Comparison of ENCODE assay signal across 16 cellular contexts in the genomic region with DNA sequence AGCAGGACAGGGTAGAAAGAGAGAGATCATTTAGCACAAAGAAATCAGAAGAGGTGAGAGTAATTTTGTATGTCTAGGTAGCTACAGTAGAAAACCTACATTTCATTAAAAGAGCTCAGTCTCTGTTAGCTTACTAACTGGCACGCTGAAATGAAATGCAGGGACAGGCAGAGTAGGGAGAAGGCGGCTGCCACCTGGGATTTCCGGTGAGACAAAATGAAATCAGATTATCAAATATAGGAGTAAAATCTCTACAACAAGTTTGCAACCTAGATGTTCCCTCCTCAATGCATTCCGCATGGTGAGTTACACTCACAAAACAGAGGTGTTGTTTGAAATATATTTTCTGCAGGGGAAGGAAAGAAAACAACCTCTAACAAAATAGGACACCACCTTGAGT. TPM values are rescaled to one million over a fixed set of nuclear protein-coding genes. Genes with fewer than 3 reads are reported as not detected.
DNase-seq lines count a peak whose midpoint lies in the region; ATAC-seq and TF ChIP-seq lines count a peak whose summit lies in the region.
"Had no signal": no experiment of that assay in that cellular context is flagged by ENCODE, and none has a peak within 500 bp of the region (broad histone marks: within the 10 kb centered on the region; RNA-seq: fewer than 3 reads in every experiment).

No MANE protein-coding gene starts in this region.

- peaks cover 5% of the 10 kb centered on the region for H3K4me1 ChIP-seq in CD8-positive, alpha-beta memory T cell (ENCODE audit: insufficient read depth, low read length)

- H3K36me3 ChIP-seq in CD8-positive, alpha-beta memory T cell (ENCODE audit: insufficient read depth, low read length) = peaks cover 20% of the 10 kb centered on the region
- H3K36me3 ChIP-seq in H7 (replicated peaks; ENCODE audit: control insufficient read depth, insufficient read depth, low read length) = peaks cover 7% of the 10 kb centered on the region

- no peak overlapping the region for H3K4me3 ChIP-seq in CD8-positive, alpha-beta memory T cell (ENCODE audit: low read length)
- H3K4me3 ChIP-seq in H7 (ENCODE audit: insufficient read depth, low read depth, low read length) = no peak overlapping the region
- H3K4me3 ChIP-seq: gastroesophageal sphincter, lower lobe of right lung, SK-N-MC had no signal

- TF ChIP-seq CTCF in WTC11 (IDR thresholded peaks at IDR 0.05) (no peak), natural killer cell (IDR thresholded peaks at IDR 0.05) (no peak)

- intact Hi-C loops in natural killer cell (cut with micrococcal nuclease) = no loop called here

- peaks cover 89% of the 10 kb centered on the region for H3K36me3 Mint-ChIP-seq in activated T-cell treated with anti-CD3 and anti-CD28 coated beads, Interleukin-2, amount 50 U/mL, for 24 hours (ENCODE audit: low read depth)
- H3K36me3 Mint-ChIP-seq in CD8-positive, alpha-beta memory T cell = peaks cover 4 to 85% (median 15%) of the 10 kb centered on the region in 3 donors
- H3K36me3 Mint-ChIP-seq in WTC11 (peaks cover 22% of the 10 kb centered on the region), natural killer cell (peaks cover 11% of the 10 kb centered on the region)

- POLR2A ChIA-PET in CD8-positive, alpha-beta memory T cell (lab: Charles Lee) = no interaction called here
- POLR2A ChIA-PET in WTC11 (lab: Charles Lee) = no interaction called here

- peak overlapping the region; percentile 76 for H3K27ac Mint-ChIP-seq in activated T-cell treated with anti-CD3 and anti-CD28 coated beads, Interleukin-2, amount 50 U/mL, for 24 hours
- peak overlapping the region in 6 of 8 donors; percentile 12 to 72 (median 60) for H3K27ac Mint-ChIP-seq in CD8-positive, alpha-beta memory T cell
- H3K27ac Mint-ChIP-seq in WTC11 (0 out of 2 replicates have a peak overlapping the region, but pooled peaks have one; percentile 36), natural killer cell (peak overlapping the region; percentile 6 to 37)

- H3K9me3 ChIP-seq in CD8-positive, alpha-beta memory T cell (ENCODE audit: low read length) = no peaks in the 10 kb centered on the region
- H3K9me3 ChIP-seq: gastroesophageal sphincter, lower lobe of right lung had no signal

- no peak for ATAC-seq in WTC11
- no peak for ATAC-seq in natural killer cell
- no peak for ATAC-seq in GM21423 (IDR thresholded peaks at IDR 0.05; ENCODE audit: unreplicated experiment)
- ATAC-seq: lower lobe of right lung had no signal

- no peak for DNase-seq in activated T-cell treated with anti-CD3 and anti-CD28 coated beads, Interleukin-2, amount 50 U/mL, for 24 hours
- no peak for DNase-seq in activated T-cell treated with anti-CD3 and anti-CD28 coated beads, Interleukin-2, amount 50 U/mL, for 1 hour
- DNase-seq in CD8-positive, alpha-beta memory T cell = no peak
- DNase-seq in WTC11 (ENCODE audit: low spot score) = no peak
- DNase-seq in natural killer cell = no peak
- DNase-seq in NCI-H1436 (lab: John Stamatoyannopoulos, UW) = no peak
- DNase-seq in H7 = no peak
- DNase-seq: ACHN, Calu3, HCEC 1CT, lower lobe of right lung, NCI-H187 treated with DMSO at 0.1 percent for 48 hours, NCI-H446 treated with DMSO at 0.1 percent for 48 hours had no signal

- H3K27me3 Mint-ChIP-seq in activated T-cell treated with anti-CD3 and anti-CD28 coated beads, Interleukin-2, amount 50 U/mL, for 24 hours = no peaks in the 10 kb centered on the region
- H3K27me3 Mint-ChIP-seq in CD8-positive, alpha-beta memory T cell = peaks cover 0 to 1% of the 10 kb centered on the region in 2 donors
- H3K27me3 Mint-ChIP-seq in WTC11 (ENCODE audit: low read depth) (no peaks in the 10 kb centered on the region), natural killer cell (ENCODE audit: low read depth in 2 of 2) (no peaks in the 10 kb centered on the region)

- H3K27me3 ChIP-seq in CD8-positive, alpha-beta memory T cell (ENCODE audit: insufficient read depth, low read length, poor library complexity, severe bottlenecking) = no peaks in the 10 kb centered on the region
- H3K27me3 ChIP-seq in H7 (ENCODE audit: control insufficient read depth, insufficient read depth, low read length) = no peaks in the 10 kb centered on the region
- H3K27me3 ChIP-seq: gastroesophageal sphincter had no signal

- peak overlapping the region; percentile 7 for H3K4me3 Mint-ChIP-seq in activated T-cell treated with anti-CD3 and anti-CD28 coated beads, Interleukin-2, amount 50 U/mL, for 24 hours
- peak overlapping the region in 6 of 7 donors; percentile 30 to 87 (median 44) for H3K4me3 Mint-ChIP-seq in CD8-positive, alpha-beta memory T cell
- H3K4me3 Mint-ChIP-seq in WTC11 = no peak overlapping the region
- no peak overlapping the region for H3K4me3 Mint-ChIP-seq in natural killer cell

- H3K27ac ChIP-seq in CD8-positive, alpha-beta memory T cell (ENCODE audit: low read depth, low read length) = no peak overlapping the region
- H3K27ac ChIP-seq: gastroesophageal sphincter, lower lobe of right lung, SK-N-MC had no signal

- H3K9me3 Mint-ChIP-seq in activated T-cell treated with anti-CD3 and anti-CD28 coated beads, Interleukin-2, amount 50 U/mL, for 24 hours = no peaks in the 10 kb centered on the region
- H3K9me3 Mint-ChIP-seq in CD8-positive, alpha-beta memory T cell = no peaks in the 10 kb centered on the region
- no peaks in the 10 kb centered on the region for H3K9me3 Mint-ChIP-seq in WTC11
- H3K9me3 Mint-ChIP-seq in natural killer cell = no peaks in the 10 kb centered on the region

- H3K4me1 Mint-ChIP-seq in activated T-cell treated with anti-CD3 and anti-CD28 coated beads, Interleukin-2, amount 50 U/mL, for 24 hours (ENCODE audit: low read depth) = peaks cover 76% of the 10 kb centered on the region
- peaks cover 50 to 88% (median 85%) of the 10 kb centered on the region in 3 donors for H3K4me1 Mint-ChIP-seq in CD8-positive, alpha-beta memory T cell
- H3K4me1 Mint-ChIP-seq in WTC11 (peaks cover 40% of the 10 kb centered on the region), natural killer cell (peaks cover 46 to 54% of the 10 kb centered on the region in 2 donors)

- CTCF ChIA-PET in CD8-positive, alpha-beta memory T cell (lab: Charles Lee) = interaction anchor here (1.2 to 2.2 kb wide), 3 partner anchors 18 to 77 kb away, joined by 3 to 7 read pairs (median 7); no protein-coding TSS in a partner anchor
- CTCF ChIA-PET in WTC11 (lab: Charles Lee) = interaction anchor here (0.7 to 0.9 kb wide), 2 partner anchors 83 to 151 kb away, joined by 3 read pairs; a partner anchor contains a TSS

TF ChIP-seq in WTC11, 78 proteins besides CTCF, POLR2A, EP300 and RAD21 (continues in another document):
- no peak for TF ChIP-seq ZNF232 (CRISPR knock-in tag; IDR thresholded peaks at IDR 0.05)
- TF ChIP-seq, protein P1, sequence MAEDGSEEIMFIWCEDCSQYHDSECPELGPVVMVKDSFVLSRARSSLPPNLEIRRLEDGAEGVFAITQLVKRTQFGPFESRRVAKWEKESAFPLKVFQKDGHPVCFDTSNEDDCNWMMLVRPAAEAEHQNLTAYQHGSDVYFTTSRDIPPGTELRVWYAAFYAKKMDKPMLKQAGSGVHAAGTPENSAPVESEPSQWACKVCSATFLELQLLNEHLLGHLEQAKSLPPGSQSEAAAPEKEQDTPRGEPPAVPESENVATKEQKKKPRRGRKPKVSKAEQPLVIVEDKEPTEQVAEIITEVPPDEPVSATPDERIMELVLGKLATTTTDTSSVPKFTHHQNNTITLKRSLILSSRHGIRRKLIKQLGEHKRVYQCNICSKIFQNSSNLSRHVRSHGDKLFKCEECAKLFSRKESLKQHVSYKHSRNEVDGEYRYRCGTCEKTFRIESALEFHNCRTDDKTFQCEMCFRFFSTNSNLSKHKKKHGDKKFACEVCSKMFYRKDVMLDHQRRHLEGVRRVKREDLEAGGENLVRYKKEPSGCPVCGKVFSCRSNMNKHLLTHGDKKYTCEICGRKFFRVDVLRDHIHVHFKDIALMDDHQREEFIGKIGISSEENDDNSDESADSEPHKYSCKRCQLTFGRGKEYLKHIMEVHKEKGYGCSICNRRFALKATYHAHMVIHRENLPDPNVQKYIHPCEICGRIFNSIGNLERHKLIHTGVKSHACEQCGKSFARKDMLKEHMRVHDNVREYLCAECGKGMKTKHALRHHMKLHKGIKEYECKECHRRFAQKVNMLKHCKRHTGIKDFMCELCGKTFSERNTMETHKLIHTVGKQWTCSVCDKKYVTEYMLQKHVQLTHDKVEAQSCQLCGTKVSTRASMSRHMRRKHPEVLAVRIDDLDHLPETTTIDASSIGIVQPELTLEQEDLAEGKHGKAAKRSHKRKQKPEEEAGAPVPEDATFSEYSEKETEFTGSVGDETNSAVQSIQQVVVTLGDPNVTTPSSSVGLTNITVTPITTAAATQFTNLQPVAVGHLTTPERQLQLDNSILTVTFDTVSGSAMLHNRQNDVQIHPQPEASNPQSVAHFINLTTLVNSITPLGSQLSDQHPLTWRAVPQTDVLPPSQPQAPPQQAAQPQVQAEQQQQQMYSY (CRISPR knock-in tag; IDR thresholded peaks at IDR 0.05) = no peak
- TF ChIP-seq MXD4 (CRISPR knock-in tag; IDR thresholded peaks at IDR 0.05; ENCODE audit: borderline replicate concordance) = no peak
- TF ChIP-seq, protein P2, sequence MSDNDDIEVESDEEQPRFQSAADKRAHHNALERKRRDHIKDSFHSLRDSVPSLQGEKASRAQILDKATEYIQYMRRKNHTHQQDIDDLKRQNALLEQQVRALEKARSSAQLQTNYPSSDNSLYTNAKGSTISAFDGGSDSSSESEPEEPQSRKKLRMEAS (CRISPR knock-in tag; IDR thresholded peaks at IDR 0.05) = no peak
- TF ChIP-seq CREM (CRISPR knock-in tag; IDR thresholded peaks at IDR 0.05) = no peak
- no peak for TF ChIP-seq ZNF219 (CRISPR knock-in tag; IDR thresholded peaks at IDR 0.05; ENCODE audit: borderline replicate concordance)

RNA-seq across cellular contexts. Expression of a gene that starts 55.9 kb away (rescaled TPM):
- 10 to 100 TPM; 65.6 to 67.3 TPM for total RNA-seq in CD8-positive, alpha-beta memory T cell
- polyA plus RNA-seq in CD8-positive, alpha-beta memory T cell = 34.8 TPM
- total RNA-seq in WTC11 (2021) = 57.0 to 63.9 TPM (median 60.3 TPM) in 3 replicates
- total RNA-seq in natural killer cell = 100 to 1,000 TPM in 2 of 3 donors, 10 to 100 TPM in 1; 79.3 to 115 (median 110) TPM
- total RNA-seq in H7 (2014; rRNA removed; shearing (Covaris generic)) = 87.1 and 103 TPM in 2 replicates

Comparison
In these comparisons a context has a peak if more than half of its experiments do, and no peak if none do; other contexts are left out.
1. H3K27ac Mint-ChIP-seq: peak in every context shown above with its lines; median percentile 76 in activated T-cell treated with anti-CD3 and anti-CD28 coated beads, Interleukin-2, amount 50 U/mL, for 24 hours; 60 in CD8-positive, alpha-beta memory T cell; 36 in WTC11; 22 in natural killer cell.
2. H3K4me3 Mint-ChIP-seq: peak in activated T-cell treated with anti-CD3 and anti-CD28 coated beads, Interleukin-2, amount 50 U/mL, for 24 hours (single experiment) and CD8-positive, alpha-beta memory T cell (6 of 7); none in WTC11 (single experiment) and natural killer cell (single experiment).